7 cellular contexts compared by ENCODE assay signal in the genomic region with DNA sequence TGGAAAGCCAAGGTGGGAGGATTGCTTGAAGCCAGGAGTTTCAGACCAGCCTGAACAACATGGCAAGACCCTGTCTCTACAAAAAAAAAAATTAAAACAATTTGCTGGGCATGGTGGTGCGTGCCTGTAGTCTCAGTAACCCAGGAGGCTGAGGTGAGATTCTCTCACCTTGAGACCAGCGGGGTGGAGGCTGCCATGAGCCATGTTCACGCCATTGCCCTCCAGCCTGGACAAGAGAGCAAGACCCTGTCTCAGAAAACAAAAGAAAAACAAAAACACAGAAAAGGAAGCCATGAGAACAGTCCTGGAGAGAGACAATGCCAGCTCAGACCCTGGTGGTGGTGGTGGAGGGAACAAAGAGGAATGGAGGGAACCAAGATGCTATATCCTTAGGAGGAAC.
"Had no signal": no experiment of that assay in that cellular context is flagged by ENCODE, and none has a peak within 500 bp of the region (broad histone marks: within the 10 kb centered on the region; RNA-seq: fewer than 3 reads in every experiment).

No MANE protein-coding gene starts in this region.

- H3K36me3 Mint-ChIP-seq: IgD-negative memory B cell had no signal

- H3K4me2 ChIP-seq: KMS-11 had no signal

- H3K27ac Mint-ChIP-seq: IgD-negative memory B cell had no signal

- H3K9me3 Mint-ChIP-seq: H9, IgD-negative memory B cell had no signal

- H3K27ac ChIP-seq: GM23248, KMS-11 had no signal

- H2AFZ ChIP-seq: GM23248 had no signal

- ATAC-seq: HepG2 had no signal

- DNase-seq: GM23248, HCEC 1CT, KBM-7 had no signal

- H3K4me3 Mint-ChIP-seq: H9, IgD-negative memory B cell had no signal

- H3K4me3 ChIP-seq: GM23248 had no signal
